Comparison of ENCODE assay signal across 25 cellular contexts in genomic region chr5:111401906-111402305, GRCh38.
DNase-seq lines count a peak whose midpoint lies in the region; TF ChIP-seq lines count a peak whose summit lies in the region.
"Had no signal": no experiment of that assay in that cellular context is flagged by ENCODE, and none has a peak within 500 bp of the region (broad histone marks: within the 10 kb centered on the region; RNA-seq: fewer than 3 reads in every experiment).

No MANE protein-coding gene starts in this region.

- H3K36me3 ChIP-seq in brain microvascular endothelial cell (replicated peaks) (no peaks in the 10 kb centered on the region), colonic mucosa (no peaks in the 10 kb centered on the region)
- H3K36me3 ChIP-seq: HAP-1, uterus had no signal

- H3K27ac ChIP-seq in brain microvascular endothelial cell: no peak overlapping the region
- no peak overlapping the region for H3K27ac ChIP-seq in colonic mucosa
- H3K27ac ChIP-seq: psoas muscle, uterus had no signal

- in situ Hi-C loops in brain microvascular endothelial cell (cut with HindIII; ENCODE audit: low pct_ligation_motif_present, low sequenced_read_pairs): no loop called here

- intact Hi-C loops in colonic mucosa (cut with DNase I): no loop called here
- intact Hi-C loops in posterior cingulate gyrus (cut with DNase I): no loop called here

- no peaks in the 10 kb centered on the region for H3K4me1 ChIP-seq in colonic mucosa
- H3K4me1 ChIP-seq: HAP-1, psoas muscle, uterus had no signal

- H3K4me3 ChIP-seq in brain microvascular endothelial cell (ENCODE audit: low read depth, low read length) (no peak overlapping the region), fibroblast of villous mesenchyme (ENCODE audit: low read depth, low read length) (no peak overlapping the region), colonic mucosa (no peak overlapping the region)
- H3K4me3 ChIP-seq: HAP-1, psoas muscle, uterus had no signal

- H3K27me3 ChIP-seq in brain microvascular endothelial cell (replicated peaks) (no peaks in the 10 kb centered on the region), colonic mucosa (no peaks in the 10 kb centered on the region)
- H3K27me3 ChIP-seq: uterus had no signal

- H3K9ac ChIP-seq in colonic mucosa (ENCODE audit: low read depth in 2 of 2, low read length in 2 of 2): no peak overlapping the region

- TF ChIP-seq CTCF in brain microvascular endothelial cell (IDR thresholded peaks at IDR 0.05; ENCODE audit: low read depth, low read length, missing control alignments): peak; percentile 36
- peak; percentile 33 for TF ChIP-seq CTCF in fibroblast of villous mesenchyme (IDR thresholded peaks at IDR 0.05; ENCODE audit: insufficient read depth, low read depth, low read length)
- TF ChIP-seq CTCF in colonic mucosa (IDR thresholded peaks at IDR 0.05): no peak

- DNase-seq in EH (ENCODE audit: low read depth) (peak; percentile 10), HT-29 (ENCODE audit: low spot score) (peak; percentile 12), brain microvascular endothelial cell (no peak), fibroblast of villous mesenchyme (ENCODE audit: low read depth) (no peak), colonic mucosa (no peak), posterior cingulate gyrus (no peak), GM19238 (ENCODE audit: insufficient read length, low spot score) (no peak)
- DNase-seq: activated CD4-positive, alpha-beta memory T cell treated with anti-CD3 and anti-CD28 coated beads for 36 hours; activated CD8-positive, alpha-beta memory T cell treated with anti-CD3 and anti-CD28 coated beads, Interleukin-2, amount 50 U/mL, for 4 hours; activated naive CD4-positive, alpha-beta T cell treated with anti-CD3 and anti-CD28 coated beads for 36 hours; CD4-positive, alpha-beta T cell; GDM1; glutamatergic neuron; Karpas-422; kidney; naive thymus-derived CD4-positive, alpha-beta T cell; NCI-H146; NCI-H510A; psoas muscle; SHP77 treated with DMSO at 0.1 percent for 48 hours; stimulated activated naive CD8-positive, alpha-beta T cell treated with anti-CD3 and anti-CD28 coated beads, Interleukin-15, amount 100 ng/mL, for 72 hours; SW 1271; T1000; uterus had no signal

- no peaks in the 10 kb centered on the region for H3K9me3 ChIP-seq in colonic mucosa
- H3K9me3 ChIP-seq: HAP-1, psoas muscle, uterus had no signal

Comparison
In these comparisons a context has a peak if more than half of its experiments do, and no peak if none do; other contexts are left out.
1. DNase-seq: peak in EH (single experiment) and HT-29 (single experiment); none in brain microvascular endothelial cell (single experiment), fibroblast of villous mesenchyme (single experiment), colonic mucosa (single experiment), posterior cingulate gyrus (0 of 10) and GM19238 (single experiment).